ENCODE assay signal across 1 cellular context in genomic region chr22:23789638-23790037, GRCh38.
TF ChIP-seq lines count a peak whose summit lies in the region.

No MANE protein-coding gene starts in this region.

TF ChIP-seq in neural cell, 6 proteins besides CTCF, POLR2A, EP300 and RAD21 (continued from another document):
- TF ChIP-seq EZH2 (IDR thresholded peaks at IDR 0.05; ENCODE audit: borderline replicate concordance, insufficient read depth, low read length, poor library complexity, severe bottlenecking), result no peak
- no peak for TF ChIP-seq POLR2AphosphoS5 (IDR thresholded peaks at IDR 0.05)
- peak; percentile 44 for TF ChIP-seq SMC3 (conservative IDR thresholded peaks at IDR 0.05; ENCODE audit: poor library complexity)
- TF ChIP-seq MXI1 (conservative IDR thresholded peaks at IDR 0.05; ENCODE audit: poor library complexity, severe bottlenecking), result no peak
- TF ChIP-seq REST (IDR thresholded peaks at IDR 0.05; ENCODE audit: borderline replicate concordance), result no peak
